Comparison of ENCODE assay signal across 8 cellular contexts in genomic region chr1:26035959-26036755, GRCh38. TPM values are rescaled to one million over a fixed set of nuclear protein-coding genes. Genes with fewer than 3 reads are reported as not detected.
DNase-seq lines count a peak whose midpoint lies in the region; ATAC-seq, FAIRE-seq and TF ChIP-seq lines count a peak whose summit lies in the region.

No MANE protein-coding gene starts in this region.

- H3K4me3 Mint-ChIP-seq in immature natural killer cell = peak overlapping the region; percentile 91 to 94 (median 92)

- H3K27me3 Mint-ChIP-seq in immature natural killer cell (ENCODE audit: low read depth in 3 of 3) = peaks cover 0 to 10% (median 4%) of the 10 kb centered on the region in 3 donors

- no peaks in the 10 kb centered on the region for H3K9me3 ChIP-seq in small intestine (ENCODE audit: control insufficient read depth, low read depth)

- H3K36me3 ChIP-seq in bronchial epithelial cell (ENCODE audit: control insufficient read depth, insufficient read depth, low read length) = no peaks in the 10 kb centered on the region
- no peaks in the 10 kb centered on the region for H3K36me3 ChIP-seq in small intestine (ENCODE audit: control insufficient read depth in 2 of 2, insufficient read depth in 2 of 2, low read length in 2 of 2)

- H3K36me3 Mint-ChIP-seq in immature natural killer cell = no peaks in the 10 kb centered on the region

- H3K27ac ChIP-seq in small intestine (ENCODE audit: low read depth in 1 of 2, low read length in 1 of 2) = peak overlapping the region; percentile 26 to 77

- DNase-seq in NCI-H187 (lab: John Stamatoyannopoulos, UW) (peak; percentile 29 to 45), NCI-H187 treated with DMSO at 0.1 percent for 48 hours (lab: John Stamatoyannopoulos, UW) (no peak), NCI-H1048 (lab: John Stamatoyannopoulos, UW) (peak; percentile 31), bronchial epithelial cell (ENCODE audit: low read depth) (peak; percentile 42), immature natural killer cell (peak; percentile 75 to 79 (median 76)), small intestine (peak; percentile 67)

- no peaks in the 10 kb centered on the region for H3K9me3 Mint-ChIP-seq in immature natural killer cell

- H3K4me3 ChIP-seq in WI38 (ENCODE audit: low read depth, low read length) (peak overlapping the region; percentile 87), bronchial epithelial cell (ENCODE audit: low read depth, low read length) (peak overlapping the region; percentile 82), small intestine (ENCODE audit: low read depth in 1 of 2, low read length in 2 of 2) (peak overlapping the region; percentile 49 to 78)

- WGBS in small intestine, 3 donors = 9 to 14% (median 10%) methylated on average over 35 to 39 of the region's 39 CpGs

- H3K27me3 ChIP-seq in bronchial epithelial cell (ENCODE audit: control insufficient read depth, insufficient read depth, low read length) (peaks cover 3% of the 10 kb centered on the region), small intestine (ENCODE audit: control insufficient read depth in 2 of 2, insufficient read depth in 2 of 2, low read length in 2 of 2) (no peaks in the 10 kb centered on the region)

- H3K4me1 Mint-ChIP-seq in immature natural killer cell = peaks cover 8 to 20% of the 10 kb centered on the region in 2 donors

- FAIRE-seq in bronchial epithelial cell (lab: Jason Lieb, UNC) = no peak
- FAIRE-seq in small intestine (lab: Jason Lieb, UNC) = no peak

- peak overlapping the region; percentile 76 to 89 (median 86) for H3K27ac Mint-ChIP-seq in immature natural killer cell

- peak; percentile 47 for ATAC-seq in HG02610 (IDR thresholded peaks at IDR 0.05; ENCODE audit: unreplicated experiment)

- TF ChIP-seq CTCF in WI38 (IDR thresholded peaks at IDR 0.05; ENCODE audit: low read depth, low read length) (peak; percentile 96), bronchial epithelial cell (IDR thresholded peaks at IDR 0.05; ENCODE audit: insufficient read depth, low read length, severe bottlenecking) (peak; percentile 99)

- H3K4me1 ChIP-seq in small intestine (ENCODE audit: control insufficient read depth in 2 of 2, insufficient read depth in 1 of 2, low read depth in 1 of 2, low read length in 1 of 2) = peaks cover 0 to 3% of the 10 kb centered on the region in 2 donors

RNA-seq across cellular contexts. Expression of gene SLC30A2, which starts 9.8 kb away (rescaled TPM):
- total RNA-seq in bronchial epithelial cell = 0.13 TPM in 1 of 2 replicates, not detected in the other
- not detected for polyA plus RNA-seq in immature natural killer cell
- polyA plus RNA-seq in small intestine = under 1 TPM; 0.09 to 0.45 (median 0.27) TPM

RNA-seq across cellular contexts. Expression of gene EXTL1, which starts 14.6 kb away (rescaled TPM):
- not detected in 2 replicates for total RNA-seq in bronchial epithelial cell
- polyA plus RNA-seq in immature natural killer cell = not detected
- under 1 TPM in 1 of 3 donors, not detected in 2; 0.51 TPM for polyA plus RNA-seq in small intestine

RNA-seq across cellular contexts. Expression of gene TRIM63, which starts 31.3 kb away (rescaled TPM):
- 0.13 TPM in 1 of 2 replicates, not detected in the other for total RNA-seq in bronchial epithelial cell
- under 1 TPM in 1 of 3 donors, not detected in 2; 0.14 TPM for polyA plus RNA-seq in immature natural killer cell
- 1 to 10 TPM in 2 of 3 donors, under 1 TPM in 1; 0.91 to 4.3 (median 1.3) TPM for polyA plus RNA-seq in small intestine

RNA-seq across cellular contexts. Expression of gene PAFAH2, which starts 38.3 kb away (rescaled TPM):
- 11.3 and 20.7 TPM in 2 replicates for total RNA-seq in bronchial epithelial cell
- polyA plus RNA-seq in immature natural killer cell = 10 to 100 TPM; 35.6 to 65.0 (median 37.9) TPM
- polyA plus RNA-seq in small intestine = 10 to 100 TPM; 17.2 to 32.7 (median 20.5) TPM
